Comparison of ENCODE assay signal across 8 cellular contexts in genomic region chr2:232697807-232698110, GRCh38. TPM values are rescaled to one million over a fixed set of nuclear protein-coding genes. Genes with fewer than 3 reads are reported as not detected.
DNase-seq lines count a peak whose midpoint lies in the region; ATAC-seq and TF ChIP-seq lines count a peak whose summit lies in the region.

No MANE protein-coding gene starts in this region.

- POLR2A ChIA-PET in HCT116 (lab: Charles Lee): interaction anchor here (0.6 kb wide), 1 partner anchor 11 kb away, joined by 3 read pairs; no protein-coding TSS in a partner anchor
- POLR2A ChIA-PET in T-cell (lab: Charles Lee): interaction anchor here in 1 of 2 donors (0.7 kb wide), 1 partner anchor 19 kb away, joined by 3 read pairs; no protein-coding TSS in a partner anchor

- peak overlapping the region; percentile 93 for H3K9ac ChIP-seq in HCT116 (ENCODE audit: low read length)

- no peaks in the 10 kb centered on the region for H4K20me1 ChIP-seq in HCT116 (ENCODE audit: insufficient read depth)

- TF ChIP-seq RAD21 in HCT116 (IDR thresholded peaks at IDR 0.05; ENCODE audit: low read depth): no peak

- H3K4me2 ChIP-seq in HCT116 (ENCODE audit: low read length): peak overlapping the region; percentile 79

- H3K36me3 Mint-ChIP-seq in CD4-positive, CD25-positive, alpha-beta regulatory T cell: peaks cover 10% of the 10 kb centered on the region
- peaks cover 19% of the 10 kb centered on the region for H3K36me3 Mint-ChIP-seq in T-cell

- TF ChIP-seq CTCF in HCT116 (IDR thresholded peaks at IDR 0.05 in 2 of 3, conservative IDR thresholded peaks at IDR 0.05 in 1 of 3; ENCODE audit: borderline replicate concordance in 1 of 3, insufficient read depth in 1 of 3, low read depth in 2 of 3, low read length in 2 of 3) (no peak), gastroesophageal sphincter (IDR thresholded peaks at IDR 0.05) (no peak), retinal pigment epithelial cell (conservative IDR thresholded peaks at IDR 0.05; ENCODE audit: low read depth, low read length) (no peak)

- peaks cover 19 to 47% (median 38%) of the 10 kb centered on the region in 4 donors for H3K4me1 Mint-ChIP-seq in CD4-positive, CD25-positive, alpha-beta regulatory T cell
- H3K4me1 Mint-ChIP-seq in T-cell: peaks cover 35 to 47% (median 39%) of the 10 kb centered on the region in 3 donors

- ATAC-seq in CD4-positive, CD25-positive, alpha-beta regulatory T cell (ENCODE audit: low read depth in 2 of 2): no peak
- ATAC-seq in HCT116 (no peak; the same call in 1 of the 2 replicates), T-cell (replicated peaks in 1 of 4) (no peak), gastroesophageal sphincter (peak; percentile 1), GM18907 (IDR thresholded peaks at IDR 0.05; ENCODE audit: unreplicated experiment) (no peak), GM21515 (IDR thresholded peaks at IDR 0.05; ENCODE audit: unreplicated experiment) (no peak)

- no TSS peak for BruUV-seq in HCT116 (replicated peaks; lab: Mats Ljungman, UMichigan)

- H3K9me3 Mint-ChIP-seq in CD4-positive, CD25-positive, alpha-beta regulatory T cell: peaks cover 0 to 6% (median 0%) of the 10 kb centered on the region in 7 donors
- peaks cover 0 to 9% (median 3%) of the 10 kb centered on the region in 3 donors for H3K9me3 Mint-ChIP-seq in T-cell

- no peak overlapping the region for H2AFZ ChIP-seq in HCT116 (ENCODE audit: low read depth, low read length, poor library complexity, severe bottlenecking)

- peak overlapping the region; percentile 74 for H3K4me3 ChIP-seq in CD4-positive, CD25-positive, alpha-beta regulatory T cell (ENCODE audit: low read depth, low read length)
- H3K4me3 ChIP-seq in HCT116 (replicated peaks in 1 of 2; ENCODE audit: low read depth in 1 of 2, low read length in 2 of 2): peak overlapping the region; percentile 95 to 99
- peak overlapping the region; percentile 85 to 99 for H3K4me3 ChIP-seq in gastroesophageal sphincter
- peak overlapping the region; percentile 98 for H3K4me3 ChIP-seq in retinal pigment epithelial cell (ENCODE audit: low read length)

- peaks cover 42% of the 10 kb centered on the region for H3K4me1 ChIP-seq in CD4-positive, CD25-positive, alpha-beta regulatory T cell (ENCODE audit: control insufficient read depth, insufficient read depth, low read length, poor library complexity, severe bottlenecking)
- H3K4me1 ChIP-seq in HCT116 (ENCODE audit: control insufficient read depth in 1 of 2, insufficient read depth in 2 of 2, low read length in 2 of 2) (peaks cover 18 to 21% of the 10 kb centered on the region in 2 experiments), gastroesophageal sphincter (peaks cover 3 to 58% (median 12%) of the 10 kb centered on the region in 3 donors)

- RAD21 ChIA-PET in HCT116 (lab: Charles Lee; ENCODE audit: low non-redundant PET in 1 of 2, low total read pairs in 2 of 2, uncharacterized antibody in 2 of 2, unreplicated experiment in 2 of 2): no interaction called here

- peak overlapping the region; percentile 85 for H3K27ac ChIP-seq in CD4-positive, CD25-positive, alpha-beta regulatory T cell (ENCODE audit: insufficient read depth, low read length, poor library complexity, severe bottlenecking)
- peak overlapping the region; percentile 91 for H3K27ac ChIP-seq in HCT116 (ENCODE audit: low read depth, low read length)
- peak overlapping the region; percentile 79 to 97 (median 95) for H3K27ac ChIP-seq in gastroesophageal sphincter

- no peak for DNase-seq in CD4-positive, CD25-positive, alpha-beta regulatory T cell
- no peak for DNase-seq in HCT116 (ENCODE audit: low read depth, low spot score)
- peak in 4 of 34 experiments; percentile 3 to 8 (median 6) for DNase-seq in T-cell
- DNase-seq in retinal pigment epithelial cell (ENCODE audit: low read depth): no peak
- DNase-seq in activated CD8-positive, alpha-beta memory T cell treated with anti-CD3 and anti-CD28 coated beads for 24 hours: no peak

- 0% methylated on average over 3 of the region's 11 CpGs for WGBS in gastroesophageal sphincter (ENCODE audit: low coverage in 1 of 2), 2 donors

- no peaks in the 10 kb centered on the region for H3K27me3 Mint-ChIP-seq in CD4-positive, CD25-positive, alpha-beta regulatory T cell
- no peaks in the 10 kb centered on the region for H3K27me3 Mint-ChIP-seq in T-cell

- TF ChIP-seq EP300 in gastroesophageal sphincter (IDR thresholded peaks at IDR 0.05): no peak

- H3K79me2 ChIP-seq in HCT116 (ENCODE audit: insufficient read depth, low read length): peaks cover 56% of the 10 kb centered on the region

- H3K36me3 ChIP-seq in CD4-positive, CD25-positive, alpha-beta regulatory T cell (ENCODE audit: control insufficient read depth, insufficient read depth, low read length): peaks cover 6% of the 10 kb centered on the region
- H3K36me3 ChIP-seq in HCT116 (ENCODE audit: control insufficient read depth in 1 of 2, insufficient read depth in 2 of 2, low read length in 2 of 2) (peaks cover 0 to 6% of the 10 kb centered on the region in 2 experiments; a peak in 1 of 4 replicates), gastroesophageal sphincter (no peaks in the 10 kb centered on the region)

- TF ChIP-seq POLR2A in HCT116 (IDR thresholded peaks at IDR 0.05; ENCODE audit: borderline replicate concordance, extremely low read depth, insufficient read depth, insufficient read length): no peak
- TF ChIP-seq POLR2A in gastroesophageal sphincter (IDR thresholded peaks at IDR 0.05): no peak

- no peaks in the 10 kb centered on the region for H3K9me3 ChIP-seq in CD4-positive, CD25-positive, alpha-beta regulatory T cell (ENCODE audit: control insufficient read depth in 2 of 2, low read length in 2 of 2)
- no peaks in the 10 kb centered on the region for H3K9me3 ChIP-seq in HCT116 (ENCODE audit: control insufficient read depth in 1 of 2, insufficient read depth in 1 of 2, low read depth in 1 of 2, low read length in 2 of 2)
- no peaks in the 10 kb centered on the region for H3K9me3 ChIP-seq in gastroesophageal sphincter

- CTCF ChIA-PET in HCT116 (lab: Charles Lee): no interaction called here
- CTCF ChIA-PET in T-cell (lab: Charles Lee): no interaction called here

- H3K9me2 ChIP-seq in HCT116 (ENCODE audit: insufficient read depth): no peaks in the 10 kb centered on the region

- H3K27ac Mint-ChIP-seq in CD4-positive, CD25-positive, alpha-beta regulatory T cell: peak overlapping the region; percentile 69 to 97 (median 96)
- H3K27ac Mint-ChIP-seq in T-cell: peak overlapping the region; percentile 70 to 82

- no peaks in the 10 kb centered on the region for H3K27me3 ChIP-seq in CD4-positive, CD25-positive, alpha-beta regulatory T cell (ENCODE audit: control insufficient read depth, insufficient read depth, low read length)
- H3K27me3 ChIP-seq in HCT116 (ENCODE audit: insufficient read depth, low read length) (no peaks in the 10 kb centered on the region), gastroesophageal sphincter (no peaks in the 10 kb centered on the region)

- peak overlapping the region; percentile 92 to 98 (median 96) for H3K4me3 Mint-ChIP-seq in CD4-positive, CD25-positive, alpha-beta regulatory T cell
- peak overlapping the region; percentile 89 to 93 (median 93) for H3K4me3 Mint-ChIP-seq in T-cell

- intact Hi-C loops in HCT116 (cut with micrococcal nuclease): no loop called here

TF ChIP-seq in HCT116, 20 proteins besides CTCF, POLR2A, EP300 and RAD21 (continues in another document):
- no peak for TF ChIP-seq EZH2 (IDR thresholded peaks at IDR 0.05)
- TF ChIP-seq REST (IDR thresholded peaks at IDR 0.05; ENCODE audit: low read depth): no peak
- TF ChIP-seq EGR1 (IDR thresholded peaks at IDR 0.05; ENCODE audit: low read depth): no peak
- TF ChIP-seq CBX3 (IDR thresholded peaks at IDR 0.05; ENCODE audit: low read depth): no peak
- TF ChIP-seq, protein P1, sequence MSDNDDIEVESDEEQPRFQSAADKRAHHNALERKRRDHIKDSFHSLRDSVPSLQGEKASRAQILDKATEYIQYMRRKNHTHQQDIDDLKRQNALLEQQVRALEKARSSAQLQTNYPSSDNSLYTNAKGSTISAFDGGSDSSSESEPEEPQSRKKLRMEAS (IDR thresholded peaks at IDR 0.05): no peak
- TF ChIP-seq SRF (IDR thresholded peaks at IDR 0.05; ENCODE audit: low read depth): no peak
- no peak for TF ChIP-seq ZFX (IDR thresholded peaks at IDR 0.05)
- no peak for TF ChIP-seq EZH2phosphoT487 (IDR thresholded peaks at IDR 0.05; ENCODE audit: borderline replicate concordance)
- TF ChIP-seq JUND (IDR thresholded peaks at IDR 0.05): no peak

RNA-seq across cellular contexts. Expression of gene GIGYF2, which starts 0.6 kb away (rescaled TPM):
- total RNA-seq in CD4-positive, CD25-positive, alpha-beta regulatory T cell: 75.6 TPM
- polyA plus RNA-seq in CD4-positive, CD25-positive, alpha-beta regulatory T cell: 10 to 100 TPM; 15.2 to 20.7 (median 19.2) TPM
- total RNA-seq in HCT116 (2021; ENCODE audit: unreplicated experiment) (60.6 TPM), T-cell (10 to 100 TPM; 57.8 to 76.8 (median 68.7) TPM), gastroesophageal sphincter (10 to 100 TPM; 62.6 to 88.3 (median 67.7) TPM)
- 28.4 and 32.1 TPM in 2 replicates for polyA plus RNA-seq in HCT116 (2012)
